ENCODE assay signal across 17 cellular contexts in genomic region chr7:29935111-29935510, GRCh38.
"Had no signal": no experiment of that assay in that cellular context is flagged by ENCODE, and none has a peak within 500 bp of the region (broad histone marks: within the 10 kb centered on the region; RNA-seq: fewer than 3 reads in every experiment).

No MANE protein-coding gene starts in this region.

- ATAC-seq: activated CD8-positive, alpha-beta T cell treated with anti-CD3 and anti-CD28 coated beads for 36 hours; activated T-helper 17 cell treated with anti-CD3 and anti-CD28 coated beads, Interleukin-2, amount 50 U/mL, for 72 hours; left lung; stimulated activated naive CD8-positive, alpha-beta T cell treated with anti-CD3 and anti-CD28 coated beads, Interleukin-15, Interleukin-2, amounts not matched to agents 100 U/mL and 50 U/mL, for 24 hours had no signal

- H3K4me3 ChIP-seq: coronary artery, left lung, tibial nerve had no signal

- DNase-seq: activated CD4-positive, alpha-beta T cell treated with anti-CD3 and anti-CD28 coated beads for 48 hours; activated CD4-positive, CD25-positive, alpha-beta regulatory T cell; activated CD8-positive, alpha-beta T cell treated with anti-CD3 and anti-CD28 coated beads for 36 hours; activated naive CD4-positive, alpha-beta T cell; activated naive CD8-positive, alpha-beta T cell treated with anti-CD3 and anti-CD28 coated beads for 36 hours; activated T-cell treated with anti-CD3 and anti-CD28 coated beads, Interleukin-2, amount 50 U/mL, for 1 hour; amygdala; left lung; occipital lobe; stimulated activated CD4-positive, alpha-beta T cell treated with anti-CD3 and anti-CD28 coated beads, Interleukin-2, amount 100 ng/mL, for 24 hours; stimulated activated naive CD8-positive, alpha-beta T cell treated with anti-CD3 and anti-CD28 coated beads, Interleukin-15, Interleukin-2, amounts not matched to agents 100 U/mL and 50 U/mL, for 24 hours; substantia nigra; T-helper 1 cell; T1000 had no signal
